In the genomic region with DNA sequence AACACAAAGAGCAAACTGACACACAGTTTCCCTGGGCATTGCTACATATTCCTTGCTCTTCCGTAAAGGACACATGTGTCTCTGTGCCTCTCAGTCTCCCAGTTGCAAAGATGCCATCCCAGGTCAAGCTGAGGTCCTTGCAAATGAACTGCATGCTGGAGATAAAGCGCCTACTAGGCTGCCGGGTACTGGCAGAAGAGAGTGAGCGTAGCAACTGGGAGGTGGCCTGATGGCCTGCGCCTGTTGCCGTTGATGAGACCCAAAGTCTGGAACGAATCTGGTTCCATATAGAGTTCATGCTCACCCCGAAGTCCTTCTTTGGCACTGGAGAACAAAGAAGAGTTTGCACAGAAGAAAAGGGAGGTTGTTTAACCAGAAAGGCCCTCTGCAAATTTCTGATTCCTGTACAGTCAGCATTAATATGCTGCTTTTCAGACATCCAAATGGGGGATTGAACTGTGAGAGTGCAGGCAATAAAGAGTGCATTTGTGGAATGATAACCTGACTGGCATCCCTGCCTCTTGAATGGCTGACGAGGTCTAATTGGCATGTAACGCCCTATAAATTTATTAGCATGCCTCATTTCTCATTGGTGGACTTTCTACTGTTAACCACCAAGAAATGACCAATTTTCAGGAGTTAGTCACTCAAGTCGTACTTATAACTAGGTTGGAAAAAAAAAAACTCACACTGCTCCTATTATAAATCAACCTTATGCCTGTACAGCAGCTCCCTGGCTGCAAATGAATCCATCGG, we compare ENCODE assay signal across 31 cellular contexts.
DNase-seq lines count a peak whose midpoint lies in the region; ATAC-seq and TF ChIP-seq lines count a peak whose summit lies in the region.
"Had no signal": no experiment of that assay in that cellular context is flagged by ENCODE, and none has a peak within 500 bp of the region (broad histone marks: within the 10 kb centered on the region; RNA-seq: fewer than 3 reads in every experiment).

No MANE protein-coding gene starts in this region.

- H3K4me3 ChIP-seq in SK-N-MC (peak overlapping the region; percentile 45), spleen (no peak overlapping the region), stomach (no peak overlapping the region)
- H3K4me3 ChIP-seq: cardiac muscle cell, colonic mucosa, pancreas, Peyer's patch, right atrium auricular region, testis had no signal

- no peaks in the 10 kb centered on the region for H3K27me3 ChIP-seq in spleen (replicated peaks in 1 of 7)
- H3K27me3 ChIP-seq in stomach: no peaks in the 10 kb centered on the region
- H3K27me3 ChIP-seq: cardiac muscle cell, colonic mucosa, pancreas, Peyer's patch, right atrium auricular region, testis had no signal

- no peak for TF ChIP-seq EP300 in stomach (IDR thresholded peaks at IDR 0.05)

- H3K9ac ChIP-seq in SK-N-MC (ENCODE audit: insufficient read length): no peak overlapping the region

- H3K4me1 ChIP-seq in spleen (no peaks in the 10 kb centered on the region), stomach (no peaks in the 10 kb centered on the region)
- H3K4me1 ChIP-seq: colonic mucosa, pancreas, Peyer's patch, testis had no signal

- DNase-seq in EH (ENCODE audit: low read depth): peak; percentile 81
- no peak for DNase-seq in SK-N-MC (ENCODE audit: low read depth, low spot score)
- DNase-seq in kidney glomerular epithelial cell (lab: John Stamatoyannopoulos, UW): peak; percentile 83
- peak; percentile 37 for DNase-seq in spleen
- DNase-seq in stomach: no peak
- DNase-seq in KG1 (lab: John Stamatoyannopoulos, UW): no peak
- DNase-seq in G401 (ENCODE audit: low spot score): no peak
- DNase-seq: activated CD4-positive, alpha-beta T cell treated with anti-CD3 and anti-CD28 coated beads, Interleukin-2, amount 10 ng/mL, durations not matched to agents 24 days and 14 days; activated gamma-delta T cell; activated naive CD8-positive, alpha-beta T cell treated with anti-CD3 and anti-CD28 coated beads, Interleukin-2, amount 10 ng/mL, durations not matched to agents 7 days and 5 days; activated T-cell treated with anti-CD3 and anti-CD28 coated beads, Interleukin-2, amount 50 U/mL, for 1 hour; CD8-positive, alpha-beta memory T cell; colonic mucosa; effector CD4-positive, alpha-beta T cell; GDM1; hippocampal formation; Karpas-422; NCI-H2107; NCI-H446; NCI-H774; pancreas; SHP77 treated with DMSO at 0.1 percent for 48 hours; stimulated activated CD4-positive, alpha-beta T cell treated with anti-CD3 and anti-CD28 coated beads, Interleukin-2, amount 100 ng/mL, for 24 hours; stimulated activated naive CD8-positive, alpha-beta T cell treated with anti-CD3 and anti-CD28 coated beads, Interleukin-15, Interleukin-2, amounts not matched to agents 100 U/mL and 50 U/mL, for 24 hours; testis had no signal

- ATAC-seq in GM21825 (IDR thresholded peaks at IDR 0.05; ENCODE audit: unreplicated experiment): no peak
- ATAC-seq: left lobe of liver; pancreas; stimulated activated naive CD8-positive, alpha-beta T cell treated with anti-CD3 and anti-CD28 coated beads, Interleukin-15, Interleukin-2, amounts not matched to agents 100 U/mL and 50 U/mL, for 24 hours; WTC11 had no signal

- H3K9me3 ChIP-seq in SK-N-MC (ENCODE audit: low read depth, low read length) (no peaks in the 10 kb centered on the region), spleen (no peaks in the 10 kb centered on the region), stomach (no peaks in the 10 kb centered on the region)
- H3K9me3 ChIP-seq: colonic mucosa, pancreas, Peyer's patch, right atrium auricular region, testis had no signal

- intact Hi-C loops in spleen (cut with DNase I; ENCODE audit: low total_unique reads) (no loop called here), stomach (cut with DNase I; ENCODE audit: low total_unique reads) (no loop called here)

- TF ChIP-seq POLR2A in spleen (IDR thresholded peaks at IDR 0.05): no peak
- no peak for TF ChIP-seq POLR2A in stomach (IDR thresholded peaks at IDR 0.05)

- no peak for TF ChIP-seq CTCF in spleen (IDR thresholded peaks at IDR 0.05 in 8 of 11, conservative IDR thresholded peaks at IDR 0.05 in 3 of 11)
- no peak for TF ChIP-seq CTCF in stomach (IDR thresholded peaks at IDR 0.05)

- WGBS in spleen, 5 donors: 82 to 90% (median 86%) methylated on average over 12 of the region's 12 CpGs
- 88 to 93% (median 91%) methylated on average over 12 of the region's 12 CpGs for WGBS in stomach, 5 donors

- H3K27ac ChIP-seq in SK-N-MC (peak overlapping the region; percentile 60; the same call in 1 of the 2 replicates), spleen (no peak overlapping the region), stomach (no peak overlapping the region)
- H3K27ac ChIP-seq: cardiac muscle cell, colonic mucosa, pancreas, Peyer's patch, right atrium auricular region, testis had no signal

- in situ Hi-C loops in G401 (cut with HindIII; ENCODE audit: low sequenced_read_pairs): no loop called here

- H3K36me3 ChIP-seq in SK-N-MC (ENCODE audit: insufficient read depth, low read length): no peaks in the 10 kb centered on the region
- H3K36me3 ChIP-seq in spleen: no peaks in the 10 kb centered on the region
- no peaks in the 10 kb centered on the region for H3K36me3 ChIP-seq in stomach
- H3K36me3 ChIP-seq: cardiac muscle cell, colonic mucosa, pancreas, Peyer's patch, right atrium auricular region had no signal

Comparison
In these comparisons a context has a peak if more than half of its experiments do, and no peak if none do; other contexts are left out.
1. DNase-seq: peak in EH (single experiment), kidney glomerular epithelial cell (single experiment) and spleen (single experiment); none in SK-N-MC (single experiment), stomach (single experiment), KG1 (single experiment) and G401 (single experiment).